In the genomic region with DNA sequence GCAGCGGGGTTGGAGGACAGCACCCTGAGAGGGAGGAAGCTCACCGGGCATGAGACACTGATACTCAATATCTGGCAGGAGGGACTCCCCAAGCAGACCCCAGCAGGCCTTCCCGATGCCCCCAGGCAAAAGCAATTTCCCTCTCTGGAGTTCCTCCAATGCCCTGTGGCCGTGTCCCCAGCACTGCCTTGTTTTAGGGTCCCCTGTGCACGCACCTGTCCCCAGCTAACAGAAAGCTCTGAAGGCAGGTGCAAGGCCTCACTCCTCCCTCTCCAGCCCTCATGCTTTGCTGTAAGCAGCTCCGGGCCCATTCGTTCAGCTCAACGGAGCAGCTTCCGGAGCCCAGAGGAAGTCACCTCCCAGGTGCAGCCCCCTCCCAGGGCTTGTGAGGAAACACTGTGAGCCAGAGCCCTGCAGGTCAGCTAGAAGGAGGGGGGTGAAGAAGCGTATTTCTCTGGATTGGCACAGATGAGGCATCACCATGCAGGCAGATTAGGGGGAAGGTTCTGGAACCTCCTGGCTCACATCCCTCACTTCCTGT, we compare ENCODE assay signal across 22 cellular contexts. TPM values are rescaled to one million over a fixed set of nuclear protein-coding genes. Genes with fewer than 3 reads are reported as not detected.
A peak's percentile ranks its signal among the peaks of the same experiment; 100 is the strongest.
DNase-seq lines count a peak whose midpoint lies in the region; ATAC-seq and TF ChIP-seq lines count a peak whose summit lies in the region.
"Had no signal": no experiment of that assay in that cellular context is flagged by ENCODE, and none has a peak within 500 bp of the region (broad histone marks: within the 10 kb centered on the region; RNA-seq: fewer than 3 reads in every experiment).

No MANE protein-coding gene starts in this region.

- H3K4me1 ChIP-seq in osteoblast (ENCODE audit: insufficient read depth, low read length) = peaks cover 18% of the 10 kb centered on the region

- no peak overlapping the region for H2AFZ ChIP-seq in osteoblast (ENCODE audit: low read length)

- no peaks in the 10 kb centered on the region for H3K27me3 ChIP-seq in WERI-Rb-1 (ENCODE audit: insufficient read depth, low read depth, severe bottlenecking)
- no peaks in the 10 kb centered on the region for H3K27me3 ChIP-seq in osteoblast (ENCODE audit: insufficient read depth, low read length)
- H3K27me3 ChIP-seq: gastroesophageal sphincter, Peyer's patch, vagina had no signal

- H4K20me1 ChIP-seq in osteoblast (ENCODE audit: insufficient read depth, low read length) = no peaks in the 10 kb centered on the region

- H3K9me3 ChIP-seq in WERI-Rb-1 (ENCODE audit: severe bottlenecking) (no peaks in the 10 kb centered on the region), osteoblast (ENCODE audit: low read depth, low read length) (no peaks in the 10 kb centered on the region)
- H3K9me3 ChIP-seq: gastroesophageal sphincter, HAP-1, Peyer's patch, vagina had no signal

- no peak for TF ChIP-seq CTCF in GM12865 (IDR thresholded peaks at IDR 0.05; ENCODE audit: insufficient read depth, low read depth, low read length, missing control alignments)
- TF ChIP-seq CTCF in WERI-Rb-1 (IDR thresholded peaks at IDR 0.05; ENCODE audit: low read depth, low read length) = no peak
- no peak for TF ChIP-seq CTCF in osteoblast (IDR thresholded peaks at IDR 0.05; ENCODE audit: extremely low read depth, low read depth, low read length)

- H3K27ac ChIP-seq in WERI-Rb-1 = peak overlapping the region; percentile 35; the same call in 1 of the 2 replicates
- H3K27ac ChIP-seq in osteoblast (ENCODE audit: low read depth, low read length) = no peak overlapping the region
- H3K27ac ChIP-seq: gastroesophageal sphincter, Peyer's patch, skin epidermis, vagina had no signal

- no peak overlapping the region for H3K4me3 ChIP-seq in GM12865 (ENCODE audit: low read depth, low read length)
- no peak overlapping the region for H3K4me3 ChIP-seq in WERI-Rb-1 (ENCODE audit: low read depth, low read length)
- no peak overlapping the region for H3K4me3 ChIP-seq in osteoblast (ENCODE audit: insufficient read depth, low read length)
- H3K4me3 ChIP-seq: gastroesophageal sphincter, HAP-1, Peyer's patch, skin epidermis, vagina had no signal

- H3K4me2 ChIP-seq in osteoblast (ENCODE audit: insufficient read depth, low read length) = no peak overlapping the region

- peak; percentile 58 for DNase-seq in activated effector memory CD4-positive, alpha-beta T cell treated with anti-CD3 and anti-CD28 coated beads, Interleukin-2, amount 50 U/mL, for 16 hours
- DNase-seq in activated effector memory CD4-positive, alpha-beta T cell treated with Interleukin-2 at 50 U/mL for 16 hours = no peak
- peak; percentile 24 for DNase-seq in GM12865 (ENCODE audit: low read depth)
- no peak for DNase-seq in WERI-Rb-1
- peak; percentile 87 for DNase-seq in osteoblast (ENCODE audit: insufficient read length, low spot score, missing footprints)
- DNase-seq in NCI-H1694 (lab: John Stamatoyannopoulos, UW) = no peak
- no peak for DNase-seq in dedifferentiated amniotic fluid mesenchymal stem cell (ENCODE audit: extremely low spot score)
- DNase-seq: activated CD4-positive, alpha-beta T cell treated with anti-CD3 and anti-CD28 coated beads for 48 hours; activated T-cell treated with anti-CD3 and anti-CD28 coated beads, Interleukin-2, amount 50 U/mL, for 4 hours; amygdala; caudate nucleus; NCI-H748 treated with DMSO at 0.1 percent for 48 hours; Peyer's patch; stimulated activated CD4-positive, alpha-beta T cell treated with anti-CD3 and anti-CD28 coated beads, Interleukin-4, amount 100 ng/mL, for 1 hour had no signal

- no peak for ATAC-seq in GM18498 (IDR thresholded peaks at IDR 0.05; ENCODE audit: unreplicated experiment)
- ATAC-seq: esophagus mucosa, gastroesophageal sphincter, left lobe of liver, SK-N-SH treated with all-trans-retinoic acid at 6 μM for 48 hours had no signal

- H3K36me3 ChIP-seq in WERI-Rb-1 (no peaks in the 10 kb centered on the region), osteoblast (ENCODE audit: insufficient read depth, low read length) (no peaks in the 10 kb centered on the region)
- H3K36me3 ChIP-seq: gastroesophageal sphincter, HAP-1, Peyer's patch, vagina had no signal

- no peaks in the 10 kb centered on the region for H3K79me2 ChIP-seq in osteoblast (ENCODE audit: insufficient read depth, low read length)

RNA-seq across cellular contexts. Expression of gene ID2, which starts 50.3 kb away (rescaled TPM):
- total RNA-seq in osteoblast = 139 and 168 TPM in 2 replicates

Comparison
In these comparisons a context has a peak if more than half of its experiments do, and no peak if none do; other contexts are left out.
1. DNase-seq: peak in activated effector memory CD4-positive, alpha-beta T cell treated with anti-CD3 and anti-CD28 coated beads, Interleukin-2, amount 50 U/mL, for 16 hours (single experiment), GM12865 (single experiment) and osteoblast (single experiment); none in activated effector memory CD4-positive, alpha-beta T cell treated with Interleukin-2 at 50 U/mL for 16 hours (single experiment), WERI-Rb-1 (single experiment), NCI-H1694 (single experiment) and dedifferentiated amniotic fluid mesenchymal stem cell (single experiment).